ENCODE assay signal across 1 cellular context in the genomic region with DNA sequence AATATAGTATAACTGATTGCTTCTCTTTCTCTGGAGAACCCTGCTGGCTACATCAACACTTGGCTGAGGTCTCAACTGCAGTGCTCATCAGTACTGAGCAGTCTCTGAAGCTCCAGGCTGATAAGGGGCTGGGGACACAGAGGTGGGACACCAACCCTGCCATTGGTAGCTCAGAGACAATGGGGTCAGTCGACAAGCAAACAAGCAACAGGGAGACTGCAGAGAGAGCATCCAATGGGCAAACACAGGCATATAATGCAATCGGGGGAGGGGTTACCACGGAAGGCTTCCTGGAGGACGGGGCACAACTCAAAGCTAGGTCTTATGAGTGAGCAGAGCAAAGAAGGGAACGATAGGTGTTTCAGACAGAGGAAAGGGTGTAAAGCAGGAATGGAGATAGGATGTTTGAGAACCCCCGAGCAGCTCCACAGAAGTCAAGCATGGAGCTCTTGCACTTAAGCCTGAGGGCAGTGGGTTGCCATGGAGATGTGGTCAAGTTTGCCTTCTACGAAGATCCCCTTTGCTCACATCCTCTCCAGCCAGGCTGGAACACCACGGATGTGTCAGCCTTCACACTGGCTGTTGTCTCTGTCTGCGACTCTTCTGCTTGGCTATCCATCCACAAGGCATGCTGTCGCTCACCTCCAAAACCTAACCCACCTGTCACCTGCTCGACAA.
TF ChIP-seq lines count a peak whose summit lies in the region.

No MANE protein-coding gene starts in this region.

TF ChIP-seq in GM12878, 131 proteins besides CTCF, POLR2A, EP300 and RAD21:
- TF ChIP-seq NBN (IDR thresholded peaks at IDR 0.05) = no peak
- TF ChIP-seq SREBF2 (IDR thresholded peaks at IDR 0.05; ENCODE audit: low read length) = no peak
- TF ChIP-seq BMI1 (IDR thresholded peaks at IDR 0.05; ENCODE audit: borderline replicate concordance) = peak; percentile 35; the same call in 1 of the 2 replicates
- TF ChIP-seq TCF3 (IDR thresholded peaks at IDR 0.05; ENCODE audit: borderline replicate concordance, insufficient read depth, low read depth, low read length) = no peak
- TF ChIP-seq ASH2L (IDR thresholded peaks at IDR 0.05; ENCODE audit: borderline replicate concordance, low read depth) = no peak
- TF ChIP-seq GABPA (IDR thresholded peaks at IDR 0.05; ENCODE audit: low read depth) = no peak
- TF ChIP-seq SMARCA5 (IDR thresholded peaks at IDR 0.05) = no peak
- peak; percentile 22; the same call in 1 of the 2 replicates for TF ChIP-seq RUNX3 (IDR thresholded peaks at IDR 0.05; ENCODE audit: low read length)
- no peak for TF ChIP-seq PAX8 (IDR thresholded peaks at IDR 0.05)
- TF ChIP-seq, protein P1, sequence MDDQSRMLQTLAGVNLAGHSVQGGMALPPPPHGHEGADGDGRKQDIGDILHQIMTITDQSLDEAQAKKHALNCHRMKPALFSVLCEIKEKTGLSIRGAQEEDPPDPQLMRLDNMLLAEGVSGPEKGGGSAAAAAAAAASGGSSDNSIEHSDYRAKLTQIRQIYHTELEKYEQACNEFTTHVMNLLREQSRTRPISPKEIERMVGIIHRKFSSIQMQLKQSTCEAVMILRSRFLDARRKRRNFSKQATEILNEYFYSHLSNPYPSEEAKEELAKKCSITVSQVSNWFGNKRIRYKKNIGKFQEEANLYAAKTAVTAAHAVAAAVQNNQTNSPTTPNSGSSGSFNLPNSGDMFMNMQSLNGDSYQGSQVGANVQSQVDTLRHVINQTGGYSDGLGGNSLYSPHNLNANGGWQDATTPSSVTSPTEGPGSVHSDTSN (IDR thresholded peaks at IDR 0.05; ENCODE audit: insufficient replicate concordance, low read depth, low read length) = no peak
- no peak for TF ChIP-seq MYB (IDR thresholded peaks at IDR 0.05; ENCODE audit: borderline replicate concordance, low read depth, low read length)
- peak; percentile 49; the same call in 1 of the 2 replicates for TF ChIP-seq SPI1 (IDR thresholded peaks at IDR 0.05; ENCODE audit: borderline replicate concordance, insufficient read depth, low read depth, low read length)
- TF ChIP-seq EZH2 (IDR thresholded peaks at IDR 0.05; ENCODE audit: borderline replicate concordance, control insufficient read depth, low read depth, low read length) = no peak
TF ChIP-seq in GM12878: peak in this region for 3.
